8 cellular contexts compared by ENCODE assay signal in genomic region chr11:63738720-63739360, GRCh38. TPM values are rescaled to one million over a fixed set of nuclear protein-coding genes. Genes with fewer than 3 reads are reported as not detected.
DNase-seq lines count a peak whose midpoint lies in the region; ATAC-seq, FAIRE-seq and TF ChIP-seq lines count a peak whose summit lies in the region.

No MANE protein-coding gene starts in this region.

- H3K36me3 ChIP-seq in ACC112 (ENCODE audit: insufficient read depth, low read length) (no peaks in the 10 kb centered on the region), colonic mucosa (no peaks in the 10 kb centered on the region), lower lobe of right lung (no peaks in the 10 kb centered on the region)

- no peak for ATAC-seq in activated CD4-positive, alpha-beta T cell treated with anti-CD3 and anti-CD28 coated beads for 36 hours
- ATAC-seq in lower lobe of right lung (peak; percentile 83 to 85), HG03565 (IDR thresholded peaks at IDR 0.05; ENCODE audit: unreplicated experiment) (no peak)

- H3K27ac ChIP-seq in ACC112 (ENCODE audit: low read depth, low read length) (no peak overlapping the region), colonic mucosa (no peak overlapping the region), lower lobe of right lung (no peak overlapping the region)

- H3K4me1 Mint-ChIP-seq in activated CD4-positive, alpha-beta T cell treated with anti-CD3 and anti-CD28 coated beads for 36 hours = peaks cover 2% of the 10 kb centered on the region

- no peaks in the 10 kb centered on the region for H3K36me3 Mint-ChIP-seq in activated CD4-positive, alpha-beta T cell treated with anti-CD3 and anti-CD28 coated beads for 36 hours (ENCODE audit: low read depth)

- CTCF ChIA-PET in activated CD4-positive, alpha-beta T cell treated with anti-CD3 and anti-CD28 coated beads for 36 hours (lab: Charles Lee) = interaction anchor here (0.6 to 2.5 kb wide), 32 partner anchors 8 to 609 kb away, joined by 3 to 30 read pairs (median 4); partner anchors contain the start of genes RTN3 and ZFTA

- peaks cover 4% of the 10 kb centered on the region for H3K79me2 ChIP-seq in ACC112 (ENCODE audit: control insufficient read depth, insufficient read depth, low read length, unreplicated experiment)

- H2AFZ ChIP-seq in ACC112 (ENCODE audit: low read length, unreplicated experiment) = peak overlapping the region; percentile 15

- no peaks in the 10 kb centered on the region for H3K27me3 ChIP-seq in ACC112 (ENCODE audit: insufficient read depth, low read length)
- no peaks in the 10 kb centered on the region for H3K27me3 ChIP-seq in colonic mucosa
- no peaks in the 10 kb centered on the region for H3K27me3 ChIP-seq in lower lobe of right lung (ENCODE audit: low read depth)

- intact Hi-C loops in activated CD4-positive, alpha-beta T cell treated with anti-CD3 and anti-CD28 coated beads for 36 hours (cut with DNase I, micrococcal nuclease) = loop anchor here (1.0 to 10.0 kb wide), 6 partner anchors 68 to 704 kb away; partner anchors contain the start of gene ATL3 (in 1 of the 2)
- intact Hi-C loops in colonic mucosa (cut with DNase I) (loop anchor here (5.0 to 10.0 kb wide), 3 partner anchors 74 to 262 kb away; no protein-coding TSS in a partner anchor), lower lobe of right lung (cut with DNase I) (loop anchor here (5.0 kb wide), 1 partner anchor 37 kb away; no protein-coding TSS in a partner anchor)

- DNase-seq in GM18507 (ENCODE audit: extremely low spot score, insufficient read length, low read depth) (no peak), NCI-H2227 (lab: John Stamatoyannopoulos, UW; ENCODE audit: unreplicated experiment) (peak; percentile 83), colonic mucosa (peak; percentile 81), lower lobe of right lung (peak; percentile 69)
- DNase-seq in activated CD4-positive, alpha-beta T cell treated with anti-CD3 and anti-CD28 coated beads for 36 hours = peak; percentile 79
- DNase-seq in stimulated activated CD8-positive, alpha-beta memory T cell treated with anti-CD3 and anti-CD28 coated beads, Interleukin-12 subunit alpha, Interleukin-12 subunit beta, amount 100 ng/mL, for 4 hours (ENCODE audit: low read depth) = peak; percentile 12

- H3K4me3 Mint-ChIP-seq in activated CD4-positive, alpha-beta T cell treated with anti-CD3 and anti-CD28 coated beads for 36 hours = no peak overlapping the region

- no peak overlapping the region for H3K27ac Mint-ChIP-seq in activated CD4-positive, alpha-beta T cell treated with anti-CD3 and anti-CD28 coated beads for 36 hours

- H3K27me3 Mint-ChIP-seq in activated CD4-positive, alpha-beta T cell treated with anti-CD3 and anti-CD28 coated beads for 36 hours = no peaks in the 10 kb centered on the region

- H3K9ac ChIP-seq in colonic mucosa (ENCODE audit: low read depth in 2 of 2, low read length in 2 of 2) = no peak overlapping the region

- H3K4me1 ChIP-seq in ACC112 (ENCODE audit: control insufficient read depth, insufficient read depth, low read length, unreplicated experiment) (peaks cover 6% of the 10 kb centered on the region), colonic mucosa (no peaks in the 10 kb centered on the region), lower lobe of right lung (peaks cover 5% of the 10 kb centered on the region)

- no peaks in the 10 kb centered on the region for H3K9me3 ChIP-seq in colonic mucosa
- no peaks in the 10 kb centered on the region for H3K9me3 ChIP-seq in lower lobe of right lung

- FAIRE-seq in GM18507 (lab: Jason Lieb, UNC) = peak; percentile 5

- no peak overlapping the region for H3K4me3 ChIP-seq in ACC112 (ENCODE audit: low read depth, low read length)
- no peak overlapping the region for H3K4me3 ChIP-seq in colonic mucosa
- H3K4me3 ChIP-seq in lower lobe of right lung = no peak overlapping the region

- POLR2A ChIA-PET in activated CD4-positive, alpha-beta T cell treated with anti-CD3 and anti-CD28 coated beads for 36 hours (lab: Charles Lee) = no interaction called here

- no peaks in the 10 kb centered on the region for H3K9me3 Mint-ChIP-seq in activated CD4-positive, alpha-beta T cell treated with anti-CD3 and anti-CD28 coated beads for 36 hours (ENCODE audit: low read depth)

- TF ChIP-seq CTCF in colonic mucosa (IDR thresholded peaks at IDR 0.05) = peak; percentile 98
- TF ChIP-seq CTCF in lower lobe of right lung (IDR thresholded peaks at IDR 0.05) = peak; percentile 98

RNA-seq across cellular contexts. Expression of gene ZFTA, which starts 29.7 kb away (rescaled TPM):
- total RNA-seq in activated CD4-positive, alpha-beta T cell treated with anti-CD3 and anti-CD28 coated beads for 36 hours = 1 to 10 TPM; 1.5 to 1.7 TPM
- total RNA-seq in colonic mucosa = 1 to 10 TPM; 4.8 to 7.0 TPM
- 9.3 TPM for total RNA-seq in lower lobe of right lung

RNA-seq across cellular contexts. Expression of gene RTN3, which starts 57.5 kb away (rescaled TPM):
- 10 to 100 TPM; 42.2 to 43.0 TPM for total RNA-seq in activated CD4-positive, alpha-beta T cell treated with anti-CD3 and anti-CD28 coated beads for 36 hours
- total RNA-seq in colonic mucosa (100 to 1,000 TPM; 110 to 128 TPM), lower lobe of right lung (140 TPM)

Comparison
In these comparisons a context has a peak if more than half of its experiments do, and no peak if none do; other contexts are left out.
1. ATAC-seq: peak in lower lobe of right lung (2 of 2); none in activated CD4-positive, alpha-beta T cell treated with anti-CD3 and anti-CD28 coated beads for 36 hours (single experiment) and HG03565 (single experiment).